Comparison of ENCODE assay signal across 14 cellular contexts in genomic region chr6:165646484-165646883, GRCh38. TPM values are rescaled to one million over a fixed set of nuclear protein-coding genes. Genes with fewer than 3 reads are reported as not detected.
"Had no signal": no experiment of that assay in that cellular context is flagged by ENCODE, and none has a peak within 500 bp of the region (broad histone marks: within the 10 kb centered on the region; RNA-seq: fewer than 3 reads in every experiment).

No MANE protein-coding gene starts in this region.

- ATAC-seq: esophagus mucosa; left lobe of liver; pancreas; stimulated activated naive B cell treated with anti-CD40 and anti-IgM and Interleukin-4, amounts not matched to agents 10 μg/mL and 1 μg/mL and 100 μg/mL, for 72 hours had no signal

- H3K27me3 ChIP-seq: brain microvascular endothelial cell, tibial artery had no signal

- H3K4me1 ChIP-seq: pancreas, tibial artery had no signal

- H3K4me3 ChIP-seq: coronary artery, pancreas, tibial artery had no signal

- H3K27ac ChIP-seq: brain microvascular endothelial cell, coronary artery, pancreas, tibial artery had no signal

- H3K9me3 ChIP-seq: pancreas, tibial artery had no signal

- DNase-seq: activated CD4-positive, alpha-beta T cell treated with anti-CD3 and anti-CD28 coated beads, Interleukin-2, amount 10 ng/mL, durations not matched to agents 7 days and 5 days; activated CD4-positive, CD25-positive, alpha-beta regulatory T cell; activated naive CD4-positive, alpha-beta T cell; anterior cingulate cortex; brain microvascular endothelial cell; islet precursor cell; mammary epithelial cell; pancreas; stimulated activated CD4-positive, alpha-beta T cell treated with anti-CD3 and anti-CD28 coated beads, Interleukin-4, amount 100 ng/mL, for 1 hour; stimulated activated naive B cell treated with anti-CD40 and anti-IgM and Interleukin-4, amounts not matched to agents 10 μg/mL and 1 μg/mL and 100 μg/mL, for 72 hours; tibial artery had no signal

- H3K36me3 ChIP-seq: brain microvascular endothelial cell, pancreas, tibial artery had no signal

RNA-seq across cellular contexts. Expression of gene PDE10A, which starts 16.6 kb away (rescaled TPM):
- total RNA-seq: activated CD4-positive, alpha-beta T cell treated with anti-CD3 and anti-CD28 coated beads, Interleukin-2, amount 10 ng/mL, durations not matched to agents 7 days and 5 days; mammary epithelial cell had no signal
- polyA plus RNA-seq: mammary epithelial cell had no signal
